In genomic region chr18:46073474-46074331, GRCh38 we compare ENCODE assay signal across 8 cellular contexts. TPM values are rescaled to one million over a fixed set of nuclear protein-coding genes. Genes with fewer than 3 reads are reported as not detected.
A peak's percentile ranks its signal among the peaks of the same experiment; 100 is the strongest.
DNase-seq lines count a peak whose midpoint lies in the region; ATAC-seq, FAIRE-seq and TF ChIP-seq lines count a peak whose summit lies in the region.

No MANE protein-coding gene starts in this region.

- H3K4me1 Mint-ChIP-seq in activated CD4-positive, alpha-beta memory T cell treated with anti-CD3 and anti-CD28 coated beads for 36 hours (ENCODE audit: low read depth) = peaks cover 37% of the 10 kb centered on the region
- peaks cover 13 to 29% (median 23%) of the 10 kb centered on the region in 3 donors for H3K4me1 Mint-ChIP-seq in naive B cell

- H3K4me3 Mint-ChIP-seq in activated CD4-positive, alpha-beta memory T cell treated with anti-CD3 and anti-CD28 coated beads for 36 hours = no peak overlapping the region
- peak overlapping the region in 4 of 8 donors; percentile 4 to 45 (median 35) for H3K4me3 Mint-ChIP-seq in naive B cell

- no peaks in the 10 kb centered on the region for H3K27me3 Mint-ChIP-seq in activated CD4-positive, alpha-beta memory T cell treated with anti-CD3 and anti-CD28 coated beads for 36 hours
- peaks cover 8 to 34% (median 14%) of the 10 kb centered on the region in 3 donors for H3K27me3 Mint-ChIP-seq in naive B cell

- H3K27ac Mint-ChIP-seq in activated CD4-positive, alpha-beta memory T cell treated with anti-CD3 and anti-CD28 coated beads for 36 hours = no peak overlapping the region
- H3K27ac Mint-ChIP-seq in naive B cell = no peak overlapping the region

- POLR2A ChIA-PET in activated CD4-positive, alpha-beta memory T cell treated with anti-CD3 and anti-CD28 coated beads for 36 hours (lab: Charles Lee) = interaction anchor here (0.6 to 1.5 kb wide), 4 partner anchors 100 to 411 kb away, joined by 3 to 4 read pairs (median 4); no protein-coding TSS in a partner anchor

- FAIRE-seq in urothelium cell line (lab: Jason Lieb, UNC) = no peak

- H3K36me3 Mint-ChIP-seq in activated CD4-positive, alpha-beta memory T cell treated with anti-CD3 and anti-CD28 coated beads for 36 hours = no peaks in the 10 kb centered on the region
- H3K36me3 Mint-ChIP-seq in naive B cell = no peaks in the 10 kb centered on the region

- CTCF ChIA-PET in activated CD4-positive, alpha-beta memory T cell treated with anti-CD3 and anti-CD28 coated beads for 36 hours (lab: Charles Lee) = interaction anchor here (0.6 to 3.8 kb wide), 55 partner anchors 10 to 584 kb away, joined by 3 to 49 read pairs (median 5); a partner anchor contains a TSS

- DNase-seq in D341Med (ENCODE audit: low spot score) = peak; percentile 65
- peak; percentile 57 for DNase-seq in HCEC 1CT
- DNase-seq in NCI-H526 (lab: John Stamatoyannopoulos, UW) = peak; percentile 16 to 56
- DNase-seq in activated CD4-positive, alpha-beta memory T cell treated with anti-CD3 and anti-CD28 coated beads for 36 hours = peak; percentile 65
- peak; percentile 80 to 91 for DNase-seq in erythroblast (lab: John Stamatoyannopoulos, UW)
- peak; percentile 51 for DNase-seq in naive B cell
- peak; percentile 33 for DNase-seq in urothelium cell line (ENCODE audit: low spot score)
- no peak for DNase-seq in occipital lobe (lab: John Stamatoyannopoulos, UW)

- no peaks in the 10 kb centered on the region for H3K9me3 Mint-ChIP-seq in activated CD4-positive, alpha-beta memory T cell treated with anti-CD3 and anti-CD28 coated beads for 36 hours
- no peaks in the 10 kb centered on the region for H3K9me3 Mint-ChIP-seq in naive B cell

- no peak for TF ChIP-seq POLR2A in erythroblast (IDR thresholded peaks at IDR 0.05; ENCODE audit: low read length)

- ATAC-seq in naive B cell (ENCODE audit: low read depth in 2 of 2) = peak; percentile 44 to 55

- intact Hi-C loops in activated CD4-positive, alpha-beta memory T cell treated with anti-CD3 and anti-CD28 coated beads for 36 hours (cut with micrococcal nuclease) = loop anchor here (1.0 to 2.0 kb wide), 11 partner anchors 25 to 453 kb away; partner anchors contain the start of genes ATP5F1A and EPG5

RNA-seq across cellular contexts. Expression of gene PSTPIP2, which starts 1.6 kb away (rescaled TPM):
- total RNA-seq in activated CD4-positive, alpha-beta memory T cell treated with anti-CD3 and anti-CD28 coated beads for 36 hours = 10 to 100 TPM; 13.5 to 15.2 TPM
- 1 to 10 TPM in 3 of 6 donors, under 1 TPM in 3; 0.29 to 1.8 (median 0.90) TPM for polyA plus RNA-seq in naive B cell (ENCODE audit: low read depth in 6 of 6)
- 1.6 TPM for total RNA-seq in occipital lobe

RNA-seq across cellular contexts. Expression of gene ATP5F1A, which starts 24.4 kb away (rescaled TPM):
- 100 to 1,000 TPM; 442 to 447 TPM for total RNA-seq in activated CD4-positive, alpha-beta memory T cell treated with anti-CD3 and anti-CD28 coated beads for 36 hours
- polyA plus RNA-seq in naive B cell (ENCODE audit: low read depth in 6 of 6) = 100 to 1,000 TPM; 349 to 555 (median 393) TPM
- 642 TPM for total RNA-seq in occipital lobe

RNA-seq across cellular contexts. Expression of gene HAUS1, which starts 30.5 kb away (rescaled TPM):
- total RNA-seq in activated CD4-positive, alpha-beta memory T cell treated with anti-CD3 and anti-CD28 coated beads for 36 hours = 10 to 100 TPM; 57.4 to 65.5 TPM
- 10 to 100 TPM; 49.4 to 74.0 (median 63.8) TPM for polyA plus RNA-seq in naive B cell (ENCODE audit: low read depth in 6 of 6)
- 34.8 TPM for total RNA-seq in occipital lobe
